ENCODE assay signal across 13 cellular contexts in the genomic region with DNA sequence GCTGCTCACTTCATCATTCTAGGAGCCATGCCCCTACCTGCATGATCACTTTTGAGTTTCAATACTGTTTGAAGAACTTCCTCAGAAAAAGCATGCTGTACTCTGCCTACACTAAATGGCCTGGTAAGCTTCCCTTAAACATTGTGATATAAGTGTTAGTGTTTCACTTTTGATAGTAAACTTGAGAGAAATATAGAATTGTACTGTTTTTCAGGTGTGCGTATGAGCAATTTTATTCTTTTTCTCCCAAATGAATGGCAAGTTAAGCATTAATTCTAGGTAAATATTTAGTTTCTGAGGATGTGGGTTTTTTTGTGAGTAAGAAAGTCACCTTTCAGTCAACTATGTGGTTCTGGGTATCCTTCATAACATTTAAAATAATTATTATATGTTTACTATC.
"Had no signal": no experiment of that assay in that cellular context is flagged by ENCODE, and none has a peak within 500 bp of the region (broad histone marks: within the 10 kb centered on the region; RNA-seq: fewer than 3 reads in every experiment).

No MANE protein-coding gene starts in this region.

- H3K36me3 ChIP-seq: lower lobe of right lung, pancreas, stomach, thyroid gland had no signal

- H3K4me3 Mint-ChIP-seq: activated CD8-positive, alpha-beta T cell treated with anti-CD3 and anti-CD28 coated beads, Interleukin-2, amount 10 ng/mL, durations not matched to agents 7 days and 5 days; activated naive CD8-positive, alpha-beta T cell; naive B cell had no signal

- H3K4me1 ChIP-seq: esophagus muscularis mucosa, lower lobe of right lung, pancreas, stomach, thyroid gland had no signal

- H3K27me3 Mint-ChIP-seq: activated naive CD8-positive, alpha-beta T cell; naive B cell had no signal

- ATAC-seq: activated CD8-positive, alpha-beta T cell treated with anti-CD3 and anti-CD28 coated beads, Interleukin-2, amount 10 ng/mL, durations not matched to agents 7 days and 5 days; left cardiac atrium; lower lobe of right lung; pancreas had no signal

- H3K27me3 ChIP-seq: esophagus muscularis mucosa, pancreas, stomach, thyroid gland had no signal

- DNase-seq: activated CD8-positive, alpha-beta T cell treated with anti-CD3 and anti-CD28 coated beads, Interleukin-2, amount 10 ng/mL, durations not matched to agents 7 days and 5 days; activated gamma-delta T cell; anterior cingulate cortex; left cardiac atrium; lower lobe of right lung; naive B cell; pancreas; stimulated activated CD4-positive, alpha-beta T cell treated with anti-CD3 and anti-CD28 coated beads, Interleukin-4, amount 100 ng/mL, for 1 hour; stimulated activated CD8-positive, alpha-beta memory T cell treated with anti-CD3 and anti-CD28 coated beads, Interleukin-4, amount 100 ng/mL, for 48 hours; stomach; thyroid gland had no signal

- H3K4me3 ChIP-seq: esophagus muscularis mucosa, lower lobe of right lung, pancreas, stomach, thyroid gland had no signal

- H3K27ac ChIP-seq: lower lobe of right lung, pancreas, stomach, thyroid gland had no signal

- H3K4me1 Mint-ChIP-seq: naive B cell had no signal

- H3K9me3 ChIP-seq: esophagus muscularis mucosa, lower lobe of right lung, pancreas, stomach, thyroid gland had no signal

- H3K36me3 Mint-ChIP-seq: naive B cell had no signal

- H3K27ac Mint-ChIP-seq: activated CD8-positive, alpha-beta T cell treated with anti-CD3 and anti-CD28 coated beads, Interleukin-2, amount 10 ng/mL, durations not matched to agents 7 days and 5 days; activated naive CD8-positive, alpha-beta T cell; naive B cell had no signal
